ENCODE assay signal across 1 cellular context in genomic region chr5:140594169-140594568, GRCh38.
TF ChIP-seq lines count a peak whose summit lies in the region.

No MANE protein-coding gene starts in this region.

TF ChIP-seq in GM23338, 12 proteins besides CTCF, POLR2A, EP300 and RAD21 (continued from another document):
- TF ChIP-seq, protein P1, sequence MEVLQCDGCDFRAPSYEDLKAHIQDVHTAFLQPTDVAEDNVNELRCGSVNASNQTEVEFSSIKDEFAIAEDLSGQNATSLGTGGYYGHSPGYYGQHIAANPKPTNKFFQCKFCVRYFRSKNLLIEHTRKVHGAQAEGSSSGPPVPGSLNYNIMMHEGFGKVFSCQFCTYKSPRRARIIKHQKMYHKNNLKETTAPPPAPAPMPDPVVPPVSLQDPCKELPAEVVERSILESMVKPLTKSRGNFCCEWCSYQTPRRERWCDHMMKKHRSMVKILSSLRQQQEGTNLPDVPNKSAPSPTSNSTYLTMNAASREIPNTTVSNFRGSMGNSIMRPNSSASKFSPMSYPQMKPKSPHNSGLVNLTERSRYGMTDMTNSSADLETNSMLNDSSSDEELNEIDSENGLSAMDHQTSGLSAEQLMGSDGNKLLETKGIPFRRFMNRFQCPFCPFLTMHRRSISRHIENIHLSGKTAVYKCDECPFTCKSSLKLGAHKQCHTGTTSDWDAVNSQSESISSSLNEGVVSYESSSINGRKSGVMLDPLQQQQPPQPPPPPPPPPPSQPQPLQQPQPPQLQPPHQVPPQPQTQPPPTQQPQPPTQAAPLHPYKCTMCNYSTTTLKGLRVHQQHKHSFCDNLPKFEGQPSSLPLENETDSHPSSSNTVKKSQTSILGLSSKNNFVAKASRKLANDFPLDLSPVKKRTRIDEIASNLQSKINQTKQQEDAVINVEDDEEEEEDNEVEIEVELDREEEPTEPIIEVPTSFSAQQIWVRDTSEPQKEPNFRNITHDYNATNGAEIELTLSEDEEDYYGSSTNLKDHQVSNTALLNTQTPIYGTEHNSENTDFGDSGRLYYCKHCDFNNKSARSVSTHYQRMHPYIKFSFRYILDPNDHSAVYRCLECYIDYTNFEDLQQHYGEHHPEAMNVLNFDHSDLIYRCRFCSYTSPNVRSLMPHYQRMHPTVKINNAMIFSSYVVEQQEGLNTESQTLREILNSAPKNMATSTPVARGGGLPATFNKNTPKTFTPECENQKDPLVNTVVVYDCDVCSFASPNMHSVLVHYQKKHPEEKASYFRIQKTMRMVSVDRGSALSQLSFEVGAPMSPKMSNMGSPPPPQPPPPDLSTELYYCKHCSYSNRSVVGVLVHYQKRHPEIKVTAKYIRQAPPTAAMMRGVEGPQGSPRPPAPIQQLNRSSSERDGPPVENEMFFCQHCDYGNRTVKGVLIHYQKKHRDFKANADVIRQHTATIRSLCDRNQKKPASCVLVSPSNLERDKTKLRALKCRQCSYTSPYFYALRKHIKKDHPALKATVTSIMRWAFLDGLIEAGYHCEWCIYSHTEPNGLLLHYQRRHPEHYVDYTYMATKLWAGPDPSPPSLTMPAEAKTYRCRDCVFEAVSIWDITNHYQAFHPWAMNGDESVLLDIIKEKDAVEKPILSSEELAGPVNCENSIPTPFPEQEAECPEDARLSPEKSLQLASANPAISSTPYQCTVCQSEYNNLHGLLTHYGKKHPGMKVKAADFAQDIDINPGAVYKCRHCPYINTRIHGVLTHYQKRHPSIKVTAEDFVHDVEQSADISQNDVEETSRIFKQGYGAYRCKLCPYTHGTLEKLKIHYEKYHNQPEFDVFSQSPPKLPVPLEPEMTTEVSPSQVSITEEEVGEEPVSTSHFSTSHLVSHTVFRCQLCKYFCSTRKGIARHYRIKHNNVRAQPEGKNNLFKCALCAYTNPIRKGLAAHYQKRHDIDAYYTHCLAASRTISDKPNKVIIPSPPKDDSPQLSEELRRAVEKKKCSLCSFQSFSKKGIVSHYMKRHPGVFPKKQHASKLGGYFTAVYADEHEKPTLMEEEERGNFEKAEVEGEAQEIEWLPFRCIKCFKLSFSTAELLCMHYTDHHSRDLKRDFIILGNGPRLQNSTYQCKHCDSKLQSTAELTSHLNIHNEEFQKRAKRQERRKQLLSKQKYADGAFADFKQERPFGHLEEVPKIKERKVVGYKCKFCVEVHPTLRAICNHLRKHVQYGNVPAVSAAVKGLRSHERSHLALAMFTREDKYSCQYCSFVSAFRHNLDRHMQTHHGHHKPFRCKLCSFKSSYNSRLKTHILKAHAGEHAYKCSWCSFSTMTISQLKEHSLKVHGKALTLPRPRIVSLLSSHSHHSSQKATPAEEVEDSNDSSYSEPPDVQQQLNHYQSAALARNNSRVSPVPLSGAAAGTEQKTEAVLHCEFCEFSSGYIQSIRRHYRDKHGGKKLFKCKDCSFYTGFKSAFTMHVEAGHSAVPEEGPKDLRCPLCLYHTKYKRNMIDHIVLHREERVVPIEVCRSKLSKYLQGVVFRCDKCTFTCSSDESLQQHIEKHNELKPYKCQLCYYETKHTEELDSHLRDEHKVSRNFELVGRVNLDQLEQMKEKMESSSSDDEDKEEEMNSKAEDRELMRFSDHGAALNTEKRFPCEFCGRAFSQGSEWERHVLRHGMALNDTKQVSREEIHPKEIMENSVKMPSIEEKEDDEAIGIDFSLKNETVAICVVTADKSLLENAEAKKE (CRISPR knock-in tag; IDR thresholded peaks at IDR 0.05), result no peak
- TF ChIP-seq, protein P2, sequence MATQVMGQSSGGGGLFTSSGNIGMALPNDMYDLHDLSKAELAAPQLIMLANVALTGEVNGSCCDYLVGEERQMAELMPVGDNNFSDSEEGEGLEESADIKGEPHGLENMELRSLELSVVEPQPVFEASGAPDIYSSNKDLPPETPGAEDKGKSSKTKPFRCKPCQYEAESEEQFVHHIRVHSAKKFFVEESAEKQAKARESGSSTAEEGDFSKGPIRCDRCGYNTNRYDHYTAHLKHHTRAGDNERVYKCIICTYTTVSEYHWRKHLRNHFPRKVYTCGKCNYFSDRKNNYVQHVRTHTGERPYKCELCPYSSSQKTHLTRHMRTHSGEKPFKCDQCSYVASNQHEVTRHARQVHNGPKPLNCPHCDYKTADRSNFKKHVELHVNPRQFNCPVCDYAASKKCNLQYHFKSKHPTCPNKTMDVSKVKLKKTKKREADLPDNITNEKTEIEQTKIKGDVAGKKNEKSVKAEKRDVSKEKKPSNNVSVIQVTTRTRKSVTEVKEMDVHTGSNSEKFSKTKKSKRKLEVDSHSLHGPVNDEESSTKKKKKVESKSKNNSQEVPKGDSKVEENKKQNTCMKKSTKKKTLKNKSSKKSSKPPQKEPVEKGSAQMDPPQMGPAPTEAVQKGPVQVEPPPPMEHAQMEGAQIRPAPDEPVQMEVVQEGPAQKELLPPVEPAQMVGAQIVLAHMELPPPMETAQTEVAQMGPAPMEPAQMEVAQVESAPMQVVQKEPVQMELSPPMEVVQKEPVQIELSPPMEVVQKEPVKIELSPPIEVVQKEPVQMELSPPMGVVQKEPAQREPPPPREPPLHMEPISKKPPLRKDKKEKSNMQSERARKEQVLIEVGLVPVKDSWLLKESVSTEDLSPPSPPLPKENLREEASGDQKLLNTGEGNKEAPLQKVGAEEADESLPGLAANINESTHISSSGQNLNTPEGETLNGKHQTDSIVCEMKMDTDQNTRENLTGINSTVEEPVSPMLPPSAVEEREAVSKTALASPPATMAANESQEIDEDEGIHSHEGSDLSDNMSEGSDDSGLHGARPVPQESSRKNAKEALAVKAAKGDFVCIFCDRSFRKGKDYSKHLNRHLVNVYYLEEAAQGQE (IDR thresholded peaks at IDR 0.05; ENCODE audit: unreplicated experiment), result no peak
- TF ChIP-seq POLR2AphosphoS5 (IDR thresholded peaks at IDR 0.05; ENCODE audit: low read depth) (no peak), JUNB (IDR thresholded peaks at IDR 0.05; ENCODE audit: unreplicated experiment) (no peak), ZNF331 (CRISPR knock-in tag; IDR thresholded peaks at IDR 0.05; ENCODE audit: low read depth) (no peak), EZH2phosphoT487 (IDR thresholded peaks at IDR 0.05; ENCODE audit: unreplicated experiment) (no peak), NANOG (IDR thresholded peaks at IDR 0.05; ENCODE audit: borderline replicate concordance) (no peak)
